Comparison of ENCODE assay signal across 21 cellular contexts in genomic region chr17:19389386-19389785, GRCh38. TPM values are rescaled to one million over a fixed set of nuclear protein-coding genes. Genes with fewer than 3 reads are reported as not detected.
A peak's percentile ranks its signal among the peaks of the same experiment; 100 is the strongest.
DNase-seq lines count a peak whose midpoint lies in the region; ATAC-seq and TF ChIP-seq lines count a peak whose summit lies in the region.
"Had no signal": no experiment of that assay in that cellular context is flagged by ENCODE, and none has a peak within 500 bp of the region (broad histone marks: within the 10 kb centered on the region; RNA-seq: fewer than 3 reads in every experiment).

No MANE protein-coding gene starts in this region.

- H3K4me3 Mint-ChIP-seq in glutamatergic neuron (ENCODE audit: unreplicated experiment) = no peak overlapping the region
- H3K4me3 Mint-ChIP-seq: activated CD4-positive, alpha-beta T cell treated with anti-CD3 and anti-CD28 coated beads for 36 hours; immature natural killer cell had no signal

- H3K36me3 ChIP-seq in sigmoid colon = no peaks in the 10 kb centered on the region
- H3K36me3 ChIP-seq in ovary = no peaks in the 10 kb centered on the region

- H3K27me3 ChIP-seq in right cardiac atrium (ENCODE audit: control insufficient read depth, insufficient read depth) (no peaks in the 10 kb centered on the region), sigmoid colon (no peaks in the 10 kb centered on the region), ovary (no peaks in the 10 kb centered on the region)
- H3K27me3 ChIP-seq: neutrophil, SJCRH30 had no signal

- H3K4me1 Mint-ChIP-seq in glutamatergic neuron (ENCODE audit: low read depth, unreplicated experiment) = peaks cover 23% of the 10 kb centered on the region

- H3K27ac Mint-ChIP-seq in glutamatergic neuron (ENCODE audit: unreplicated experiment) = peak overlapping the region; percentile 72
- H3K27ac Mint-ChIP-seq: activated CD4-positive, alpha-beta T cell treated with anti-CD3 and anti-CD28 coated beads for 36 hours had no signal

- TF ChIP-seq CTCF in glutamatergic neuron (IDR thresholded peaks at IDR 0.05; ENCODE audit: partially characterized antibody, unreplicated experiment) (no peak), sigmoid colon (IDR thresholded peaks at IDR 0.05) (no peak), ovary (IDR thresholded peaks at IDR 0.05) (no peak)

- no peak for TF ChIP-seq EP300 in sigmoid colon (IDR thresholded peaks at IDR 0.05)
- no peak for TF ChIP-seq EP300 in ovary (IDR thresholded peaks at IDR 0.05)

- intact Hi-C loops in right cardiac atrium (cut with DNase I) (loop anchor here in 1 of 4 donors (10.0 kb wide), 1 partner anchor 65 kb away; no protein-coding TSS in a partner anchor), left ventricle myocardium superior (cut with micrococcal nuclease) (no loop called here), sigmoid colon (cut with DNase I) (no loop called here), ovary (cut with DNase I) (loop anchor here in 1 of 4 donors (5.0 kb wide), 1 partner anchor 118 kb away; no protein-coding TSS in a partner anchor)

- H3K27me3 Mint-ChIP-seq in glutamatergic neuron (ENCODE audit: unreplicated experiment) = peaks cover 11% of the 10 kb centered on the region
- H3K27me3 Mint-ChIP-seq: activated CD4-positive, alpha-beta T cell treated with anti-CD3 and anti-CD28 coated beads for 36 hours had no signal

- ATAC-seq in right cardiac atrium = no peak
- no peak for ATAC-seq in left ventricle myocardium superior
- no peak for ATAC-seq in HG03354 (IDR thresholded peaks at IDR 0.05; ENCODE audit: poor library complexity, severe bottlenecking, unreplicated experiment)
- no peak for ATAC-seq in HG03139 (IDR thresholded peaks at IDR 0.05; ENCODE audit: unreplicated experiment)
- ATAC-seq: activated CD4-positive, alpha-beta T cell treated with anti-CD3 and anti-CD28 coated beads for 36 hours had no signal

- no peaks in the 10 kb centered on the region for H3K36me3 Mint-ChIP-seq in glutamatergic neuron (ENCODE audit: unreplicated experiment)

- no peaks in the 10 kb centered on the region for H3K9me3 ChIP-seq in right cardiac atrium (ENCODE audit: control insufficient read depth, low read length)
- H3K9me3 ChIP-seq in sigmoid colon = no peaks in the 10 kb centered on the region
- no peaks in the 10 kb centered on the region for H3K9me3 ChIP-seq in ovary
- H3K9me3 ChIP-seq: neutrophil, SJCRH30 had no signal

- H3K4me1 ChIP-seq in right cardiac atrium (ENCODE audit: control insufficient read depth, insufficient read depth, low read length) = peaks cover 15% of the 10 kb centered on the region
- H3K4me1 ChIP-seq in sigmoid colon = peaks cover 0 to 92% (median 79%) of the 10 kb centered on the region in 4 donors
- H3K4me1 ChIP-seq in ovary (ENCODE audit: insufficient read depth) = peaks cover 38% of the 10 kb centered on the region

- H3K4me3 ChIP-seq in right cardiac atrium (ENCODE audit: low read length) (no peak overlapping the region), sigmoid colon (no peak overlapping the region), ovary (no peak overlapping the region)
- H3K4me3 ChIP-seq: SJCRH30 had no signal

- H3K27ac ChIP-seq in right cardiac atrium (ENCODE audit: low read length) = peak overlapping the region; percentile 3
- H3K27ac ChIP-seq in sigmoid colon = peak overlapping the region; percentile 95 to 97 (median 96)
- H3K27ac ChIP-seq in ovary = peak overlapping the region in 1 of 2 donors; percentile 69
- H3K27ac ChIP-seq: epithelial cell of prostate, neutrophil, SJCRH30 had no signal

- H3K9me3 Mint-ChIP-seq in glutamatergic neuron (ENCODE audit: unreplicated experiment) = peaks cover 10% of the 10 kb centered on the region
- H3K9me3 Mint-ChIP-seq: immature natural killer cell had no signal

- no peak for DNase-seq in right cardiac atrium
- DNase-seq in left ventricle myocardium superior = no peak
- DNase-seq in glutamatergic neuron = no peak
- peak; percentile 54 for DNase-seq in sigmoid colon
- no peak for DNase-seq in NCI-H69 (lab: John Stamatoyannopoulos, UW)
- DNase-seq in ovary = no peak
- DNase-seq: activated CD4-positive, alpha-beta T cell treated with anti-CD3 and anti-CD28 coated beads for 36 hours; activated naive CD4-positive, alpha-beta T cell treated with Interleukin-2 at 50 U/mL for 16 hours; EL; H7; immature natural killer cell; Kasumi-1; NCI-H2107; NCI-H526; OCI-M1; T1000 had no signal

- no peak for TF ChIP-seq POLR2A in sigmoid colon (IDR thresholded peaks at IDR 0.05)
- no peak for TF ChIP-seq POLR2A in ovary (IDR thresholded peaks at IDR 0.05)

- 37% methylated on average over 2 of the region's 2 CpGs for WGBS in right cardiac atrium
- WGBS in sigmoid colon, 2 donors = 71 to 86% methylated on average over 2 of the region's 2 CpGs
- WGBS in ovary, 3 donors = 10 to 26% (median 11%) methylated on average over 2 of the region's 2 CpGs

RNA-seq across cellular contexts. Expression of gene MFAP4, which starts 2.4 kb away (rescaled TPM):
- total RNA-seq in right cardiac atrium (100 to 1,000 TPM in 3 of 4 donors, 10 to 100 TPM in 1; 92.8 to 160 (median 131) TPM), left ventricle myocardium superior (34.8 TPM), glutamatergic neuron (ENCODE audit: unreplicated experiment) (37.7 TPM), sigmoid colon (100 to 1,000 TPM; 189 to 324 (median 195) TPM), ovary (100 to 1,000 TPM in 5 of 7 donors, 10 to 100 TPM in 2; 46.5 to 285 (median 168) TPM)
- polyA plus RNA-seq in right cardiac atrium (95.2 TPM), sigmoid colon (10 to 100 TPM in 2 of 3 donors, 1 to 10 TPM in 1; 9.9 to 52.2 (median 42.0) TPM), ovary (100 to 1,000 TPM; 179 to 380 TPM)
- total RNA-seq: activated CD4-positive, alpha-beta T cell treated with anti-CD3 and anti-CD28 coated beads for 36 hours had no signal

RNA-seq across cellular contexts. Expression of gene MAPK7, which starts 11.1 kb away (rescaled TPM):
- total RNA-seq in right cardiac atrium (10 to 100 TPM; 13.3 to 16.7 (median 16.3) TPM), left ventricle myocardium superior (10.7 TPM), glutamatergic neuron (ENCODE audit: unreplicated experiment) (70.6 TPM), sigmoid colon (10 to 100 TPM; 22.4 to 45.7 (median 29.5) TPM), ovary (10 to 100 TPM; 14.3 to 74.6 (median 40.6) TPM)
- polyA plus RNA-seq in right cardiac atrium (9.0 TPM), sigmoid colon (10 to 100 TPM; 18.3 to 35.9 (median 22.8) TPM), ovary (10 to 100 TPM; 15.2 to 23.0 TPM)

RNA-seq across cellular contexts. Expression of gene RNF112, which starts 21.6 kb away (rescaled TPM):
- 1 to 10 TPM; 2.5 to 6.3 (median 4.4) TPM for total RNA-seq in right cardiac atrium
- 3.3 TPM for polyA plus RNA-seq in right cardiac atrium
- total RNA-seq in left ventricle myocardium superior = 3.5 TPM
- total RNA-seq in glutamatergic neuron (ENCODE audit: unreplicated experiment) = 8.6 TPM
- total RNA-seq in sigmoid colon = 1 to 10 TPM; 3.8 to 8.6 (median 7.8) TPM
- polyA plus RNA-seq in sigmoid colon = 1 to 10 TPM in 1 of 3 donors, under 1 TPM in 2; 0.60 to 7.2 (median 0.92) TPM
- 1 to 10 TPM in 5 of 7 donors, under 1 TPM in 2; 0.24 to 6.9 (median 2.1) TPM for total RNA-seq in ovary
- polyA plus RNA-seq in ovary = 1 to 10 TPM; 1.4 to 1.6 TPM
- polyA plus RNA-seq: immature natural killer cell had no signal

RNA-seq across cellular contexts. Expression of gene B9D1, which starts 26.9 kb away (rescaled TPM):
- total RNA-seq in right cardiac atrium = 10 to 100 TPM in 3 of 4 donors, 1 to 10 TPM in 1; 9.8 to 14.6 (median 12.1) TPM
- polyA plus RNA-seq in right cardiac atrium = 20.9 TPM
- 5.9 TPM for total RNA-seq in left ventricle myocardium superior
- total RNA-seq in glutamatergic neuron (ENCODE audit: unreplicated experiment) = 7.8 TPM
- 10 to 100 TPM; 15.2 to 22.4 (median 16.0) TPM for total RNA-seq in sigmoid colon
- 10 to 100 TPM in 1 of 3 donors, 1 to 10 TPM in 2; 6.6 to 12.1 (median 6.9) TPM for polyA plus RNA-seq in sigmoid colon
- total RNA-seq in ovary = 10 to 100 TPM; 19.6 to 60.5 (median 26.9) TPM
- 10 to 100 TPM; 11.9 to 16.8 TPM for polyA plus RNA-seq in ovary
